ENCODE assay signal across 18 cellular contexts in genomic region chr9:136499935-136500910, GRCh38. TPM values are rescaled to one million over a fixed set of nuclear protein-coding genes. Genes with fewer than 3 reads are reported as not detected.
DNase-seq lines count a peak whose midpoint lies in the region; ATAC-seq and TF ChIP-seq lines count a peak whose summit lies in the region.
"Had no signal": no experiment of that assay in that cellular context is flagged by ENCODE, and none has a peak within 500 bp of the region (broad histone marks: within the 10 kb centered on the region; RNA-seq: fewer than 3 reads in every experiment).

No MANE protein-coding gene starts in this region.

- TF ChIP-seq CTCF in brain (conservative IDR thresholded peaks at IDR 0.05) (no peak), stomach (IDR thresholded peaks at IDR 0.05) (no peak)

- H3K4me1 ChIP-seq in stomach = no peaks in the 10 kb centered on the region
- H3K4me1 ChIP-seq: BE2C had no signal

- no peak overlapping the region for H3K27ac Mint-ChIP-seq in activated naive CD8-positive, alpha-beta T cell treated with anti-CD3 and anti-CD28 coated beads, Interleukin-2, amount 50 U/mL, for 24 hours
- H3K27ac Mint-ChIP-seq in activated naive CD8-positive, alpha-beta T cell treated with anti-CD3 and anti-CD28 coated beads for 36 hours = no peak overlapping the region
- H3K27ac Mint-ChIP-seq in brain = peak overlapping the region in 3 of 5 experiments; percentile 24 to 94 (median 84)
- H3K27ac Mint-ChIP-seq in effector memory CD8-positive, alpha-beta T cell = no peak overlapping the region

- H3K27me3 ChIP-seq in stomach = no peaks in the 10 kb centered on the region

- no peaks in the 10 kb centered on the region for H3K9me3 Mint-ChIP-seq in activated naive CD8-positive, alpha-beta T cell treated with anti-CD3 and anti-CD28 coated beads, Interleukin-2, amount 50 U/mL, for 24 hours
- no peaks in the 10 kb centered on the region for H3K9me3 Mint-ChIP-seq in activated naive CD8-positive, alpha-beta T cell treated with anti-CD3 and anti-CD28 coated beads for 36 hours
- no peaks in the 10 kb centered on the region for H3K9me3 Mint-ChIP-seq in brain
- no peaks in the 10 kb centered on the region for H3K9me3 Mint-ChIP-seq in effector memory CD8-positive, alpha-beta T cell

- ATAC-seq in activated naive CD8-positive, alpha-beta T cell treated with anti-CD3 and anti-CD28 coated beads, Interleukin-2, amount 50 U/mL, for 24 hours = peak; percentile 3
- ATAC-seq in GM19452 (IDR thresholded peaks at IDR 0.05; ENCODE audit: unreplicated experiment) = no peak
- no peak for ATAC-seq in effector memory CD8-positive, alpha-beta T cell (replicated peaks)
- ATAC-seq: Right ventricle myocardium inferior had no signal

- peaks cover 9% of the 10 kb centered on the region for H3K36me3 Mint-ChIP-seq in activated naive CD8-positive, alpha-beta T cell treated with anti-CD3 and anti-CD28 coated beads, Interleukin-2, amount 50 U/mL, for 24 hours (ENCODE audit: low read depth)
- peaks cover 7% of the 10 kb centered on the region for H3K36me3 Mint-ChIP-seq in activated naive CD8-positive, alpha-beta T cell treated with anti-CD3 and anti-CD28 coated beads for 36 hours
- peaks cover 17% of the 10 kb centered on the region for H3K36me3 Mint-ChIP-seq in brain
- peaks cover 58% of the 10 kb centered on the region for H3K36me3 Mint-ChIP-seq in effector memory CD8-positive, alpha-beta T cell (ENCODE audit: insufficient read depth)

- WGBS in stomach, 5 donors = 90 to 98% (median 95%) methylated on average over 21 to 50 of the region's 50 CpGs

- peaks cover 89 to 100% (median 99%) of the 10 kb centered on the region in 4 donors for H3K36me3 ChIP-seq in stomach
- H3K36me3 ChIP-seq: BE2C had no signal

- intact Hi-C loops in stomach (cut with DNase I; ENCODE audit: low total_unique reads) = no loop called here

- H3K4me1 Mint-ChIP-seq in activated naive CD8-positive, alpha-beta T cell treated with anti-CD3 and anti-CD28 coated beads, Interleukin-2, amount 50 U/mL, for 24 hours = no peaks in the 10 kb centered on the region
- no peaks in the 10 kb centered on the region for H3K4me1 Mint-ChIP-seq in activated naive CD8-positive, alpha-beta T cell treated with anti-CD3 and anti-CD28 coated beads for 36 hours
- no peaks in the 10 kb centered on the region for H3K4me1 Mint-ChIP-seq in brain
- H3K4me1 Mint-ChIP-seq in effector memory CD8-positive, alpha-beta T cell (ENCODE audit: low read depth in 2 of 2) = no peaks in the 10 kb centered on the region

- H3K27ac ChIP-seq in stomach = no peak overlapping the region
- H3K27ac ChIP-seq: SK-N-MC had no signal

- DNase-seq in activated naive CD8-positive, alpha-beta T cell treated with anti-CD3 and anti-CD28 coated beads, Interleukin-2, amount 50 U/mL, for 24 hours = no peak
- DNase-seq in activated naive CD8-positive, alpha-beta T cell treated with anti-CD3 and anti-CD28 coated beads for 36 hours = no peak
- DNase-seq in NCI-H2171 (lab: John Stamatoyannopoulos, UW) = peak; percentile 53
- no peak for DNase-seq in stomach
- DNase-seq in effector memory CD8-positive, alpha-beta T cell = no peak
- DNase-seq: BE2C, DND-41, Kasumi-1, NCI-H187, NCI-H2107, NCI-H2227 treated with DMSO at 0.1 percent for 48 hours, NCI-H774, OCI-M1, SW 1271 had no signal

- H3K4me3 Mint-ChIP-seq in activated naive CD8-positive, alpha-beta T cell treated with anti-CD3 and anti-CD28 coated beads, Interleukin-2, amount 50 U/mL, for 24 hours = no peak overlapping the region
- H3K4me3 Mint-ChIP-seq in activated naive CD8-positive, alpha-beta T cell treated with anti-CD3 and anti-CD28 coated beads for 36 hours = no peak overlapping the region
- H3K4me3 Mint-ChIP-seq in brain = no peak overlapping the region
- no peak overlapping the region for H3K4me3 Mint-ChIP-seq in effector memory CD8-positive, alpha-beta T cell

- H3K4me3 ChIP-seq in stomach = no peak overlapping the region
- H3K4me3 ChIP-seq: SK-N-MC had no signal

- no peak for TF ChIP-seq EP300 in stomach (IDR thresholded peaks at IDR 0.05)

- H3K9me3 ChIP-seq in stomach = no peaks in the 10 kb centered on the region
- H3K9me3 ChIP-seq: BE2C had no signal

- H3K27me3 Mint-ChIP-seq in activated naive CD8-positive, alpha-beta T cell treated with anti-CD3 and anti-CD28 coated beads, Interleukin-2, amount 50 U/mL, for 24 hours = no peaks in the 10 kb centered on the region
- H3K27me3 Mint-ChIP-seq in activated naive CD8-positive, alpha-beta T cell treated with anti-CD3 and anti-CD28 coated beads for 36 hours = no peaks in the 10 kb centered on the region
- H3K27me3 Mint-ChIP-seq in brain = no peaks in the 10 kb centered on the region
- no peaks in the 10 kb centered on the region for H3K27me3 Mint-ChIP-seq in effector memory CD8-positive, alpha-beta T cell

- TF ChIP-seq POLR2A in stomach (IDR thresholded peaks at IDR 0.05) = no peak

RNA-seq across cellular contexts. Expression of gene SEC16A, which starts 17.4 kb away (rescaled TPM):
- 10 to 100 TPM; 69.4 to 71.2 TPM for total RNA-seq in activated naive CD8-positive, alpha-beta T cell treated with anti-CD3 and anti-CD28 coated beads for 36 hours
- polyA plus RNA-seq in brain (ENCODE audit: insufficient read depth, low read depth, low replicate concordance) = 80.6 TPM
- 100 to 1,000 TPM in 1 of 5 donors, 10 to 100 TPM in 4; 14.6 to 105 (median 60.3) TPM for total RNA-seq in stomach
- polyA plus RNA-seq in stomach = 10 to 100 TPM; 29.9 to 44.2 (median 32.2) TPM

RNA-seq across cellular contexts. Expression of gene NOTCH1, which starts 45.6 kb away (rescaled TPM):
- 10 to 100 TPM; 48.2 to 51.6 TPM for total RNA-seq in activated naive CD8-positive, alpha-beta T cell treated with anti-CD3 and anti-CD28 coated beads for 36 hours
- polyA plus RNA-seq in brain (ENCODE audit: insufficient read depth, low read depth, low replicate concordance) = 12.3 TPM
- 100 to 1,000 TPM in 1 of 5 donors, 10 to 100 TPM in 4; 18.4 to 338 (median 62.5) TPM for total RNA-seq in stomach
- 1 to 10 TPM; 1.4 to 7.9 (median 2.3) TPM for polyA plus RNA-seq in stomach

Comparison
In these comparisons a context has a peak if more than half of its experiments do, and no peak if none do; other contexts are left out.
1. H3K27ac Mint-ChIP-seq: peak in brain (3 of 5); none in activated naive CD8-positive, alpha-beta T cell treated with anti-CD3 and anti-CD28 coated beads, Interleukin-2, amount 50 U/mL, for 24 hours (single experiment), activated naive CD8-positive, alpha-beta T cell treated with anti-CD3 and anti-CD28 coated beads for 36 hours (single experiment) and effector memory CD8-positive, alpha-beta T cell (0 of 2).